Comparison of ENCODE assay signal across 13 cellular contexts in the genomic region with DNA sequence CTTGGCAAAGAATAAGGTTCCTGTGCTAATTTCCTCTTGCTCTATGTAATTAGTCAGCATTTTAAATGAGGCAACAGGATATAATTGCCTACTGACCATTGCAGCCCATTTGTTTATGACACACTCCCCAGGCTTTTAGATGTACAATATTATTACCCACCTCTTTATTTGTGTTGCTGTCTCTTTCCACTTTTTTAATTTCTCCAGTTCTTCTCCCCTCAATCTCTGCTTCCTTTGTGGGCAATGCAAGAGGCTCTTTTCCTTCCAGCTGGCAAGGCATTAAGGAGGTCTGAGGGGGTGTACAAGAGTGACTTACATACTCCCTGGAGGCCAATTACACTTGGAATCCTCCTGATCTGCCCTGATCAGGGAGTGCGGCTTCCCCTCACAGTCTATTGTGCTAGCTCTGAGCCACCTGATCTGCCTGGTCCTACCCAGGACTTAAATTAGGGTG.
DNase-seq lines count a peak whose midpoint lies in the region; ATAC-seq and TF ChIP-seq lines count a peak whose summit lies in the region.
"Had no signal": no experiment of that assay in that cellular context is flagged by ENCODE, and none has a peak within 500 bp of the region (broad histone marks: within the 10 kb centered on the region; RNA-seq: fewer than 3 reads in every experiment).

No MANE protein-coding gene starts in this region.

- 39 to 47% methylated on average over 1 of the region's 1 CpG for WGBS in heart right ventricle, 2 donors

- H3K36me3 Mint-ChIP-seq in activated naive CD8-positive, alpha-beta T cell treated with anti-CD3 and anti-CD28 coated beads for 36 hours, result no peaks in the 10 kb centered on the region
- H3K36me3 Mint-ChIP-seq: type B pancreatic cell had no signal

- H3K27me3 Mint-ChIP-seq in activated naive CD8-positive, alpha-beta T cell treated with anti-CD3 and anti-CD28 coated beads for 36 hours, result no peaks in the 10 kb centered on the region

- H3K4me3 Mint-ChIP-seq in activated naive CD8-positive, alpha-beta T cell treated with anti-CD3 and anti-CD28 coated beads for 36 hours, result no peak overlapping the region
- H3K4me3 Mint-ChIP-seq: T-helper 1 cell treated with Interleukin-12 subunit alpha and Interleukin-12 subunit beta and Interleukin-4 antibody, amounts not matched to agents 30 μg/mL and 1 μg/mL, for 36 hours; type B pancreatic cell had no signal

- H3K4me3 ChIP-seq in heart right ventricle, result no peak overlapping the region

- H3K27ac ChIP-seq in heart right ventricle, result peak overlapping the region in 2 of 10 donors; percentile 23 to 34
- peak overlapping the region; percentile 58 for H3K27ac ChIP-seq in caudate nucleus (ENCODE audit: low read depth, low read length)

- H3K36me3 ChIP-seq in heart right ventricle, result no peaks in the 10 kb centered on the region

- H3K27ac Mint-ChIP-seq in activated naive CD8-positive, alpha-beta T cell treated with anti-CD3 and anti-CD28 coated beads for 36 hours, result no peak overlapping the region
- H3K27ac Mint-ChIP-seq: T-helper 1 cell treated with Interleukin-12 subunit alpha and Interleukin-12 subunit beta and Interleukin-4 antibody, amounts not matched to agents 30 μg/mL and 1 μg/mL, for 36 hours; type B pancreatic cell had no signal

- H3K27me3 ChIP-seq in heart right ventricle, result no peaks in the 10 kb centered on the region

- DNase-seq in heart right ventricle (no peak), left ventricle myocardium superior (no peak), caudate nucleus (lab: John Stamatoyannopoulos, UW) (no peak), lung microvascular endothelial cell (ENCODE audit: low read depth in 2 of 2) (peak; percentile 34 to 92), COLO668 (lab: John Stamatoyannopoulos, UW; ENCODE audit: unreplicated experiment) (no peak), AML-193 (lab: John Stamatoyannopoulos, UW) (no peak), NCI-H146 treated with DMSO at 0.1 percent for 48 hours (lab: John Stamatoyannopoulos, UW; ENCODE audit: unreplicated experiment) (no peak)
- no peak for DNase-seq in activated naive CD8-positive, alpha-beta T cell treated with anti-CD3 and anti-CD28 coated beads for 36 hours
- DNase-seq: activated naive CD4-positive, alpha-beta T cell; hypothalamus; stimulated activated CD4-positive, alpha-beta T cell treated with anti-CD3 and anti-CD28 coated beads, Interleukin-12 subunit alpha, Interleukin-12 subunit beta, amount 100 ng/mL, for 4 hours had no signal

- no peak for TF ChIP-seq CTCF in heart right ventricle (IDR thresholded peaks at IDR 0.05)

- H3K4me1 ChIP-seq in heart right ventricle, result peaks cover 0 to 19% (median 11%) of the 10 kb centered on the region in 9 donors

- H3K9me3 Mint-ChIP-seq in activated naive CD8-positive, alpha-beta T cell treated with anti-CD3 and anti-CD28 coated beads for 36 hours, result no peaks in the 10 kb centered on the region
- H3K9me3 Mint-ChIP-seq: T-helper 1 cell treated with Interleukin-12 subunit alpha and Interleukin-12 subunit beta and Interleukin-4 antibody, amounts not matched to agents 30 μg/mL and 1 μg/mL, for 36 hours; type B pancreatic cell had no signal

- H3K4me1 Mint-ChIP-seq in activated naive CD8-positive, alpha-beta T cell treated with anti-CD3 and anti-CD28 coated beads for 36 hours, result no peaks in the 10 kb centered on the region

- intact Hi-C loops in heart right ventricle (cut with DNase I) (no loop called here), left ventricle myocardium superior (cut with micrococcal nuclease) (no loop called here)

- peaks cover 0 to 4% (median 0%) of the 10 kb centered on the region in 11 donors for H3K9me3 ChIP-seq in heart right ventricle

- ATAC-seq in heart right ventricle (peak in 5 of 8 donors; percentile 14 to 61 (median 35)), left ventricle myocardium superior (no peak)

Comparison
In these comparisons a context has a peak if more than half of its experiments do, and no peak if none do; other contexts are left out.
1. DNase-seq: peak in lung microvascular endothelial cell (2 of 2); none in heart right ventricle (0 of 2), left ventricle myocardium superior (single experiment), caudate nucleus (0 of 61), COLO668 (single experiment), AML-193 (0 of 2), activated naive CD8-positive, alpha-beta T cell treated with anti-CD3 and anti-CD28 coated beads for 36 hours (single experiment) and NCI-H146 treated with DMSO at 0.1 percent for 48 hours (single experiment).